1 cellular context compared by ENCODE assay signal in genomic region chr3:58064923-58065638, GRCh38.
TF ChIP-seq lines count a peak whose summit lies in the region.

No MANE protein-coding gene starts in this region.

TF ChIP-seq in K562, 482 proteins besides CTCF, POLR2A, EP300 and RAD21:
- peak; percentile 61 for TF ChIP-seq RBM25 (IDR thresholded peaks at IDR 0.05; ENCODE audit: low read depth, low read length, severe bottlenecking)
- TF ChIP-seq RBM39 (optimal IDR thresholded peaks at IDR 0.05; ENCODE audit: low read depth, low read length) = no peak
